Comparison of ENCODE assay signal across 1 cellular context in the genomic region with DNA sequence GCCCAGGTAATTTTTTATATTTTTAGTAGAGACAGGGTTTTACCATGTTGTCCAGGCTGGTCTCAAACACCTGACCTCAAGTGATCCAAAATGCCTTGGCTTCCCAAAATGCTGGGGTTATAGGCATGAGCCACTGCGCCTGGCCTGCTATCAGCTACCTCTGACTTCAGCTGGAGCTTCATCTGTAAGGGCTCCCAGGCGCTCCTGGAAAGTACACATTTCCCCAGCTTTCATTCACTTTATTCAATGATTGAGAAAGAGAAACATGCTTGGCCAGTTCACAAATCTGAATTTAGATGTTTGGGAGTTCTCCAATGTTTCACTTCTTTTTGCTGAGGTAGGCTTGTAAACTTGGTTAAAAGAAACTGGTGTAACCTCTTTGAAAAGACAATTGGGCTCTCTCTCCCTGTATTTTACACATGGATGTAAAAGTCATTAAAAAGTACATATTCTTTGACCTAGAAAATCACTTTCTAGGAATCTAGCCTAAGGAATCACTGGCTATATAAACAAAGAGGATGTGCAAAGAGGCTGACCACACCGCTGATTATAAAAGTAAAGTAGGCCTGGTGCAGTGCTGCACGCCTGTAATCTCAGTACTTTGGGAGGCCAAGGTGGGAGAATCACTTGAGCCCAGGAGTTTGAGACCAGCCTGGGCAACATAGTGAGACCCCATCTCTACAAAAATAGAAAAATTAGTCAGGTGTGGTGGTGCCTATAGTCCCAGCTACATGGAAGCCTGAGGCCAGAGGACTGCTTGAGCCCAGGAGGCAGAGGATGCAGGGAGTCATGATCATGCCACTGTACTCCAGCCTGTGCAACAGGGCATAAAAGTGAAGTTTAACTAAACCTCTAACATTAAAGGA.
TF ChIP-seq lines count a peak whose summit lies in the region.

No MANE protein-coding gene starts in this region.

TF ChIP-seq in HepG2, 621 proteins besides CTCF, POLR2A, EP300 and RAD21 (continued from another document):
- TF ChIP-seq, protein P1, sequence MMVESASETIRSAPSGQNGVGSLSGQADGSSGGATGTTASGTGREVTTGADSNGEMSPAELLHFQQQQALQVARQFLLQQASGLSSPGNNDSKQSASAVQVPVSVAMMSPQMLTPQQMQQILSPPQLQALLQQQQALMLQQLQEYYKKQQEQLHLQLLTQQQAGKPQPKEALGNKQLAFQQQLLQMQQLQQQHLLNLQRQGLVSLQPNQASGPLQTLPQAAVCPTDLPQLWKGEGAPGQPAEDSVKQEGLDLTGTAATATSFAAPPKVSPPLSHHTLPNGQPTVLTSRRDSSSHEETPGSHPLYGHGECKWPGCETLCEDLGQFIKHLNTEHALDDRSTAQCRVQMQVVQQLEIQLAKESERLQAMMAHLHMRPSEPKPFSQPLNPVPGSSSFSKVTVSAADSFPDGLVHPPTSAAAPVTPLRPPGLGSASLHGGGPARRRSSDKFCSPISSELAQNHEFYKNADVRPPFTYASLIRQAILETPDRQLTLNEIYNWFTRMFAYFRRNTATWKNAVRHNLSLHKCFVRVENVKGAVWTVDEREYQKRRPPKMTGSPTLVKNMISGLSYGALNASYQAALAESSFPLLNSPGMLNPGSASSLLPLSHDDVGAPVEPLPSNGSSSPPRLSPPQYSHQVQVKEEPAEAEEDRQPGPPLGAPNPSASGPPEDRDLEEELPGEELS (CRISPR knock-in tag; IDR thresholded peaks at IDR 0.05): no peak
- no peak for TF ChIP-seq JUNB (CRISPR knock-in tag; IDR thresholded peaks at IDR 0.05; ENCODE audit: borderline replicate concordance)
